ENCODE assay signal across 8 cellular contexts in the genomic region with DNA sequence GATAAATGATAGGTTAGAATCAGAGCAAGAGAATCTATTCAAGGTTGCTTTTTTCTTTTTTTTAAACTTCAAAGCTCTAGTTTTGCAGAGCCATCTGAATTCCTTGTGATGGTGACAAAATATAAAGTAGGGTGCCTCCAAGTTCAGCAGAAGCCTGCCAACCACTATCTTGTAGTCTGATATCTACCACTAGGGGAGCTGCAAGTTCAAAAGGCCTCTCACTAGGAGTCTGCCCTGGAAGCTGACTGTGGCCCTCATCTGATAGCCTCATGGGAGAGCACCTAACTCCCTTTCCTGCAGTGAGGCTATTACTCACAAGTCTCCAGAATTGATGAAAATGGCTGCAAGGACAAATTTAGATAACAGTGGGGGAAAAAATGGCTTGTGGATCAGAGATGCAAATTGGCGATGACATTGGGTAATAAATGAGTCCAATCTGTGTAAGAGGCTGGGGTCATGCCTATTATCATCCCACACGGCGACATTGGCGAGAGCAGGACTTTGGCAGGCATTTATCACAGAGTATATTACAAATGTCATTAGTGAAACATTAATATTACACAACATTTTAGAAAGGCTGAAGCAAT. TPM values are rescaled to one million over a fixed set of nuclear protein-coding genes. Genes with fewer than 3 reads are reported as not detected.
A peak's percentile ranks its signal among the peaks of the same experiment; 100 is the strongest.
DNase-seq lines count a peak whose midpoint lies in the region; ATAC-seq and TF ChIP-seq lines count a peak whose summit lies in the region.

No MANE protein-coding gene starts in this region.

- no peak overlapping the region for H3K27ac ChIP-seq in AG04450 (ENCODE audit: low read depth, low read length)

- H3K36me3 Mint-ChIP-seq in type B pancreatic cell, result no peaks in the 10 kb centered on the region

- H3K4me1 Mint-ChIP-seq in type B pancreatic cell (ENCODE audit: unreplicated experiment), result peaks cover 6% of the 10 kb centered on the region

- CTCF ChIA-PET in AG04450 (lab: Charles Lee), result interaction anchor here (0.7 kb wide), 1 partner anchor 127 kb away, joined by 3 read pairs; no protein-coding TSS in a partner anchor

- DNase-seq in AG04450 (ENCODE audit: low read depth, low spot score), result no peak
- DNase-seq in NCI-H69 (lab: John Stamatoyannopoulos, UW), result peak; percentile 66
- DNase-seq in fibroblast of mammary gland (ENCODE audit: low read depth), result peak; percentile 34
- DNase-seq in type B pancreatic cell (ENCODE audit: extremely low spot score, unreplicated experiment), result no peak
- DNase-seq in NK-92 treated with Interleukin-12 subunit alpha and Interleukin-12 subunit beta, amount 100 ng/mL, for 24 hours (lab: John Stamatoyannopoulos, UW), result no peak
- no peak for DNase-seq in COR-L47 (lab: John Stamatoyannopoulos, UW)
- no peak for DNase-seq in DMS153 (lab: John Stamatoyannopoulos, UW)

- POLR2A ChIA-PET in AG04450 (lab: Yijun Ruan, JAX), result no interaction called here

- peaks cover 10% of the 10 kb centered on the region for H3K9me3 ChIP-seq in AG04450 (ENCODE audit: control insufficient read depth, insufficient read depth, low read length)

- no peak overlapping the region for H3K27ac Mint-ChIP-seq in type B pancreatic cell

- H3K9me3 Mint-ChIP-seq in type B pancreatic cell, result no peaks in the 10 kb centered on the region

- TF ChIP-seq CTCF in AG04450 (IDR thresholded peaks at IDR 0.05; ENCODE audit: low read depth, low read length), result peak; percentile 12; the same call in 1 of the 2 replicates
- TF ChIP-seq CTCF in fibroblast of mammary gland (conservative IDR thresholded peaks at IDR 0.05; ENCODE audit: control insufficient read depth, insufficient read depth, low read depth, low read length), result peak; percentile 52
- peak; percentile 72 for TF ChIP-seq CTCF in type B pancreatic cell (conservative IDR thresholded peaks at IDR 0.05)

- H3K4me3 Mint-ChIP-seq in type B pancreatic cell, result no peak overlapping the region

- no peak overlapping the region for H3K4me3 ChIP-seq in AG04450 (ENCODE audit: low read depth, low read length)
- no peak overlapping the region for H3K4me3 ChIP-seq in fibroblast of mammary gland (ENCODE audit: control insufficient read depth, low read depth, low read length)

- peaks cover 2% of the 10 kb centered on the region for H3K27me3 Mint-ChIP-seq in type B pancreatic cell

- H3K27me3 ChIP-seq in AG04450 (ENCODE audit: control insufficient read depth, insufficient read depth, low read length), result no peaks in the 10 kb centered on the region

- peak; percentile 66 for ATAC-seq in GM21529 (IDR thresholded peaks at IDR 0.05; ENCODE audit: unreplicated experiment)

RNA-seq across cellular contexts. Expression of gene ZP4, which starts 10.7 kb away (rescaled TPM):
- not detected in 2 replicates for polyA plus RNA-seq in AG04450 (2011; rRNA removed)
- not detected in 2 replicates for polyA minus RNA-seq in AG04450 (2011; rRNA and poly(A)+ RNA removed)
- total RNA-seq in type B pancreatic cell (ENCODE audit: low replicate concordance), result not detected in 2 replicates

Comparison
In these comparisons a context has a peak if more than half of its experiments do, and no peak if none do; other contexts are left out.
1. DNase-seq: peak in NCI-H69 (single experiment) and fibroblast of mammary gland (single experiment); none in AG04450 (single experiment), type B pancreatic cell (single experiment), NK-92 treated with Interleukin-12 subunit alpha and Interleukin-12 subunit beta, amount 100 ng/mL, for 24 hours (single experiment), COR-L47 (single experiment) and DMS153 (single experiment).
2. CTCF ChIP-seq: peak in every context shown above with its lines; median percentile 72 in type B pancreatic cell; 52 in fibroblast of mammary gland; 12 in AG04450.